ENCODE assay signal across 24 cellular contexts in the genomic region with DNA sequence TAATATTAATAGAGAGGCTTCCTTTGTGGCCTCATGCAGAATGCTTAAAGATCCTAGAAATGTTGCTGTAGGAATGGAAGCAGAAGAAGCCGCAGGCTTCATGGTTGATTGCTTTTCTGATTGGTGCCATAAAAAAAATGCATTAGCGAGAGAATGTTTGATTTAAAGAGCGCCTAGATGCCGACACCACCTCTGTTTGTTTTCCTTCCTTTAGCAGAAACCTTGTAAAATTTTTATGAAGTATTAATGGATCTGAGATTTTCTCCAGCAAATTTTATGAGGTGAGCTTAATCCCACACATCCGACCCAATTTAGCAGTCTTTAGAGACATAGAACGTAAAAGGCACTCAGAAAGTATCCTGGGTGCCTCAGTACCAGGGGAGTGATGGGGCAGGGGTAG.
"Had no signal": no experiment of that assay in that cellular context is flagged by ENCODE, and none has a peak within 500 bp of the region (broad histone marks: within the 10 kb centered on the region; RNA-seq: fewer than 3 reads in every experiment).

No MANE protein-coding gene starts in this region.

- H3K36me3 ChIP-seq: ascending aorta had no signal

- H3K36me3 Mint-ChIP-seq: activated naive CD4-positive, alpha-beta T cell treated with anti-CD3 and anti-CD28 coated beads, Interleukin-2, amount 50 U/mL, for 24 hours had no signal

- H3K27me3 Mint-ChIP-seq: activated naive CD4-positive, alpha-beta T cell treated with anti-CD3 and anti-CD28 coated beads, Interleukin-2, amount 50 U/mL, for 24 hours; activated T-cell treated with anti-CD3 and anti-CD28 coated beads, Interleukin-2, amount 50 U/mL, for 24 hours had no signal

- H3K27me3 ChIP-seq: ascending aorta, body of pancreas had no signal

- DNase-seq: activated CD4-positive, alpha-beta T cell treated with anti-CD3 and anti-CD28 coated beads for 48 hours; activated CD4-positive, alpha-beta T cell treated with anti-CD3 and anti-CD28 coated beads, Interleukin-2, amount 50 U/mL, for 4 hours; activated CD4-positive, CD25-positive, alpha-beta regulatory T cell treated with anti-CD3 and anti-CD28 coated beads, Interleukin-2, amount 50 U/mL, for 72 hours; activated CD8-positive, alpha-beta T cell treated with anti-CD3 and anti-CD28 coated beads, Interleukin-2, amount 10 ng/mL, durations not matched to agents 7 days and 5 days; activated effector memory CD4-positive, alpha-beta T cell treated with Interleukin-2 at 50 U/mL for 16 hours; activated naive CD4-positive, alpha-beta T cell; activated T-cell treated with anti-CD3 and anti-CD28 coated beads, Interleukin-2, amount 50 U/mL, for 24 hours; amniotic stem cell; body of pancreas; central memory CD4-positive, alpha-beta T cell; MM.1S; NCI-H1048; NCI-H1694; NCI-H2029 treated with DMSO at 0.1 percent for 48 hours; NCI-H446 treated with DMSO at 0.1 percent for 48 hours; NCI-H526 treated with DMSO at 0.1 percent for 48 hours; SHP77 treated with DMSO at 0.1 percent for 48 hours; T-helper 17 cell; T-helper 9 cell had no signal

- H3K27ac ChIP-seq: ascending aorta, body of pancreas, coronary artery had no signal

- H3K9me3 Mint-ChIP-seq: activated T-cell treated with anti-CD3 and anti-CD28 coated beads, Interleukin-2, amount 50 U/mL, for 24 hours had no signal

- H3K4me3 Mint-ChIP-seq: activated CD8-positive, alpha-beta T cell treated with anti-CD3 and anti-CD28 coated beads, Interleukin-2, amount 10 ng/mL, durations not matched to agents 7 days and 5 days; activated naive CD4-positive, alpha-beta T cell treated with anti-CD3 and anti-CD28 coated beads, Interleukin-2, amount 50 U/mL, for 24 hours; activated T-cell treated with anti-CD3 and anti-CD28 coated beads, Interleukin-2, amount 50 U/mL, for 24 hours; activated T-helper 1 cell treated with anti-CD3 and anti-CD28 coated beads, Interleukin-12 subunit alpha, Interleukin-12 subunit beta, Interleukin-2, Interleukin-4 antibody, amounts not matched to agents 30 ng/mL and 10 ng/mL and 1 ng/mL, durations not matched to agents 14 hours and 24 hours and 36 hours; T-helper 17 cell; WTC11 had no signal

- H3K27ac Mint-ChIP-seq: activated CD8-positive, alpha-beta T cell treated with anti-CD3 and anti-CD28 coated beads, Interleukin-2, amount 10 ng/mL, durations not matched to agents 7 days and 5 days; activated naive CD4-positive, alpha-beta T cell treated with anti-CD3 and anti-CD28 coated beads, Interleukin-2, amount 50 U/mL, for 24 hours; activated T-cell treated with anti-CD3 and anti-CD28 coated beads, Interleukin-2, amount 50 U/mL, for 24 hours; activated T-helper 1 cell treated with anti-CD3 and anti-CD28 coated beads, Interleukin-12 subunit alpha, Interleukin-12 subunit beta, Interleukin-2, Interleukin-4 antibody, amounts not matched to agents 30 ng/mL and 10 ng/mL and 1 ng/mL, durations not matched to agents 14 hours and 24 hours and 36 hours; T-helper 17 cell; WTC11 had no signal

- ATAC-seq: activated CD8-positive, alpha-beta T cell treated with anti-CD3 and anti-CD28 coated beads, Interleukin-2, amount 10 ng/mL, durations not matched to agents 7 days and 5 days; body of pancreas; T-helper 17 cell; WTC11 had no signal

- H3K4me3 ChIP-seq: ascending aorta, body of pancreas, coronary artery had no signal

- H3K9me3 ChIP-seq: ascending aorta, body of pancreas had no signal

- H3K4me1 Mint-ChIP-seq: activated naive CD4-positive, alpha-beta T cell treated with anti-CD3 and anti-CD28 coated beads, Interleukin-2, amount 50 U/mL, for 24 hours; T-helper 17 cell had no signal
